Comparison of ENCODE assay signal across 16 cellular contexts in genomic region chr14:103186894-103187586, GRCh38.
A peak's percentile ranks its signal among the peaks of the same experiment; 100 is the strongest.
DNase-seq lines count a peak whose midpoint lies in the region; TF ChIP-seq lines count a peak whose summit lies in the region.
"Had no signal": no experiment of that assay in that cellular context is flagged by ENCODE, and none has a peak within 500 bp of the region (broad histone marks: within the 10 kb centered on the region; RNA-seq: fewer than 3 reads in every experiment).

No MANE protein-coding gene starts in this region.

- H3K27ac ChIP-seq in hepatocyte = peak overlapping the region; percentile 88
- H3K27ac ChIP-seq: BLaER1 treated with 17β-estradiol and CSF1 and Interleukin-3, amounts not matched to agents 10 nM and 100 nM; upper lobe of left lung had no signal

- TF ChIP-seq CTCF in hepatocyte (IDR thresholded peaks at IDR 0.05; ENCODE audit: poor library complexity) (no peak), nephron (IDR thresholded peaks at IDR 0.05; ENCODE audit: unreplicated experiment in 3 of 3) (no peak), endothelial cell (IDR thresholded peaks at IDR 0.05; ENCODE audit: unreplicated experiment) (no peak)

- H3K36me3 ChIP-seq in hepatocyte (replicated peaks; ENCODE audit: insufficient read depth, low read depth) = no peaks in the 10 kb centered on the region
- H3K36me3 ChIP-seq: BLaER1 treated with 17β-estradiol and CSF1 and Interleukin-3, amounts not matched to agents 10 nM and 100 nM; upper lobe of left lung had no signal

- H3K9me2 ChIP-seq in hepatocyte (replicated peaks; ENCODE audit: insufficient read depth) = no peaks in the 10 kb centered on the region

- peak overlapping the region; percentile 3 for H3K4me3 Mint-ChIP-seq in activated naive CD8-positive, alpha-beta T cell
- H3K4me3 Mint-ChIP-seq in activated naive CD8-positive, alpha-beta T cell treated with anti-CD3 and anti-CD28 coated beads for 36 hours = no peak overlapping the region
- H3K4me3 Mint-ChIP-seq in nephron (peak overlapping the region; percentile 48 to 63 (median 51)), endothelial cell (ENCODE audit: unreplicated experiment) (no peak overlapping the region)
- H3K4me3 Mint-ChIP-seq: stimulated activated memory B cell treated with anti-CD40 and anti-IgM and Interleukin-4, amounts not matched to agents 10 μg/mL and 1 μg/mL and 100 μg/mL, for 72 hours had no signal

- no peaks in the 10 kb centered on the region for H3K79me2 ChIP-seq in hepatocyte

- peaks cover 23% of the 10 kb centered on the region for H3K4me1 ChIP-seq in hepatocyte (ENCODE audit: insufficient read depth)

- H2AFZ ChIP-seq in hepatocyte = peak overlapping the region; percentile 33

- H3K36me3 Mint-ChIP-seq in activated naive CD8-positive, alpha-beta T cell = no peaks in the 10 kb centered on the region
- H3K36me3 Mint-ChIP-seq in activated naive CD8-positive, alpha-beta T cell treated with anti-CD3 and anti-CD28 coated beads for 36 hours = no peaks in the 10 kb centered on the region
- H3K36me3 Mint-ChIP-seq in nephron (ENCODE audit: low read depth) (no peaks in the 10 kb centered on the region), endothelial cell (ENCODE audit: low read depth, unreplicated experiment) (no peaks in the 10 kb centered on the region)
- H3K36me3 Mint-ChIP-seq: stimulated activated memory B cell treated with anti-CD40 and anti-IgM and Interleukin-4, amounts not matched to agents 10 μg/mL and 1 μg/mL and 100 μg/mL, for 72 hours had no signal

- H3K9me3 ChIP-seq in hepatocyte (ENCODE audit: low read depth) = no peaks in the 10 kb centered on the region
- H3K9me3 ChIP-seq: upper lobe of left lung had no signal

- no peaks in the 10 kb centered on the region for H3K27me3 ChIP-seq in hepatocyte

- 42% methylated on average over 12 of the region's 12 CpGs for WGBS in hepatocyte (ENCODE audit: low lambda C conversion rate, missing lambda C conversion rate)

- peak overlapping the region; percentile 62 for H3K4me2 ChIP-seq in hepatocyte
- H3K4me2 ChIP-seq: BLaER1 treated with 17β-estradiol and CSF1 and Interleukin-3, amounts not matched to agents 10 nM and 100 nM had no signal

- peaks cover 34% of the 10 kb centered on the region for H3K27me3 Mint-ChIP-seq in activated naive CD8-positive, alpha-beta T cell
- peaks cover 69% of the 10 kb centered on the region for H3K27me3 Mint-ChIP-seq in activated naive CD8-positive, alpha-beta T cell treated with anti-CD3 and anti-CD28 coated beads for 36 hours
- H3K27me3 Mint-ChIP-seq in nephron (ENCODE audit: low read depth) (peaks cover 52% of the 10 kb centered on the region), endothelial cell (ENCODE audit: unreplicated experiment) (peaks cover 16% of the 10 kb centered on the region)

- H3K9me3 Mint-ChIP-seq in activated naive CD8-positive, alpha-beta T cell (ENCODE audit: low read depth) = no peaks in the 10 kb centered on the region
- no peaks in the 10 kb centered on the region for H3K9me3 Mint-ChIP-seq in activated naive CD8-positive, alpha-beta T cell treated with anti-CD3 and anti-CD28 coated beads for 36 hours
- H3K9me3 Mint-ChIP-seq in nephron (peaks cover 5% of the 10 kb centered on the region), endothelial cell (ENCODE audit: unreplicated experiment) (no peaks in the 10 kb centered on the region)
- H3K9me3 Mint-ChIP-seq: stimulated activated memory B cell treated with anti-CD40 and anti-IgM and Interleukin-4, amounts not matched to agents 10 μg/mL and 1 μg/mL and 100 μg/mL, for 72 hours had no signal

- H3K4me1 Mint-ChIP-seq in activated naive CD8-positive, alpha-beta T cell (ENCODE audit: low read depth) = peaks cover 5% of the 10 kb centered on the region
- H3K4me1 Mint-ChIP-seq in activated naive CD8-positive, alpha-beta T cell treated with anti-CD3 and anti-CD28 coated beads for 36 hours = peaks cover 5% of the 10 kb centered on the region
- peaks cover 30% of the 10 kb centered on the region for H3K4me1 Mint-ChIP-seq in nephron
- peaks cover 14% of the 10 kb centered on the region for H3K4me1 Mint-ChIP-seq in endothelial cell (ENCODE audit: unreplicated experiment)

- H3K4me3 ChIP-seq in hepatocyte = no peak overlapping the region
- H3K4me3 ChIP-seq: BLaER1 treated with 17β-estradiol and CSF1 and Interleukin-3, amounts not matched to agents 10 nM and 100 nM; upper lobe of left lung had no signal

- H3K27ac Mint-ChIP-seq in activated naive CD8-positive, alpha-beta T cell = no peak overlapping the region
- H3K27ac Mint-ChIP-seq in activated naive CD8-positive, alpha-beta T cell treated with anti-CD3 and anti-CD28 coated beads for 36 hours = no peak overlapping the region
- H3K27ac Mint-ChIP-seq in nephron (peak overlapping the region; percentile 22 to 86 (median 53)), endothelial cell (ENCODE audit: unreplicated experiment) (no peak overlapping the region)
- H3K27ac Mint-ChIP-seq: stimulated activated memory B cell treated with anti-CD40 and anti-IgM and Interleukin-4, amounts not matched to agents 10 μg/mL and 1 μg/mL and 100 μg/mL, for 72 hours had no signal

- DNase-seq in activated naive CD8-positive, alpha-beta T cell treated with anti-CD3 and anti-CD28 coated beads for 36 hours = no peak
- peak; percentile 80 for DNase-seq in hepatocyte (ENCODE audit: low spot score)
- no peak for DNase-seq in endothelial cell (ENCODE audit: low spot score)
- no peak for DNase-seq in NCI-H187 (lab: John Stamatoyannopoulos, UW)
- no peak for DNase-seq in middle frontal gyrus (ENCODE audit: extremely low spot score, low spot score)
- no peak for DNase-seq in G401 (ENCODE audit: low spot score)
- DNase-seq: amniotic stem cell, erythroblast, NCI-H1694, NCI-H446, SHP77, upper lobe of left lung had no signal

- no peaks in the 10 kb centered on the region for H4K20me1 ChIP-seq in hepatocyte (ENCODE audit: insufficient read depth, poor library complexity, severe bottlenecking)
- H4K20me1 ChIP-seq: BLaER1 treated with 17β-estradiol and CSF1 and Interleukin-3, amounts not matched to agents 10 nM and 100 nM had no signal

- in situ Hi-C loops in G401 (cut with HindIII; ENCODE audit: low sequenced_read_pairs) = no loop called here

Comparison
In these comparisons a context has a peak if more than half of its experiments do, and no peak if none do; other contexts are left out.
1. H3K4me3 Mint-ChIP-seq: peak in activated naive CD8-positive, alpha-beta T cell (single experiment) and nephron (3 of 3); none in activated naive CD8-positive, alpha-beta T cell treated with anti-CD3 and anti-CD28 coated beads for 36 hours (single experiment) and endothelial cell (single experiment).
2. H3K27ac Mint-ChIP-seq: peak in nephron (3 of 3); none in activated naive CD8-positive, alpha-beta T cell (single experiment), activated naive CD8-positive, alpha-beta T cell treated with anti-CD3 and anti-CD28 coated beads for 36 hours (single experiment) and endothelial cell (single experiment).